In genomic region chr3:26603771-26604170, GRCh38 we compare ENCODE assay signal across 11 cellular contexts. TPM values are rescaled to one million over a fixed set of nuclear protein-coding genes. Genes with fewer than 3 reads are reported as not detected.
"Had no signal": no experiment of that assay in that cellular context is flagged by ENCODE, and none has a peak within 500 bp of the region (broad histone marks: within the 10 kb centered on the region; RNA-seq: fewer than 3 reads in every experiment).

No MANE protein-coding gene starts in this region.

RNA-seq across cellular contexts. Expression of gene LRRC3B, which starts 18.8 kb away (rescaled TPM):
- total RNA-seq: OCI-LY7; PC-3; PC-9; Peyer's patch; RPMI7951; SJCRH30; SJSA1; SK-MEL-5; T-cell; T-helper 1 cell treated with Interleukin-12 subunit alpha and Interleukin-12 subunit beta and Interleukin-4 antibody, amounts not matched to agents 30 ng/mL and 1 ng/mL, for 36 hours had no signal
- polyA plus RNA-seq: SK-N-SH had no signal
